23 cellular contexts compared by ENCODE assay signal in the genomic region with DNA sequence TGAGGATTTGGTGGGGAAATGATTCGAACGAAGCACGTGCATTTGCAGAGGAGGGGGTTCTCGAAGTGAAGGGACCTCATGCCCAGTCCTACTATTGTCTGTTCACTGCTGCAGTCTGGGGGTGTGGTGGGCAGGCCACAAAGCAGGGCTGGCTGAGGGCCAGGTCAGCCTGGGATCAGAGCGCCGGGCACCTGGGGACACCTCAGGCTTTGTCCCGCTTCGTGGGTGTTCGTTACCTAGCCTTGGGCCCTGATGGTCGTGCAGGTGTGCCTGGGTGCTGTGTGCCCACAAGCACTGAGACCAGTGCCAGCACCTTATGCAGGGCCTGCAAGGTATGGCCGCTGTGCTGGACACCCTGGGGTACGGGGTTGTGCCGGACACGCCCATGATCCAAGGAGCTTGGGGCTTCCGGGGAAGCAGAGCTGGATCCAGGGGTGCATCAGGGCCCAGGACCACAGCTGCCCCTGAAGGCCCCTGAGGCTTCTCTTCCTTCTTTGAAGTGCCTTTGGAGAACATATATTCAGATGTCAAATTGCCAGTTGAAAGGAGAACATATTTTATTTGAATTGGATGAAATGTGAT.
"Had no signal": no experiment of that assay in that cellular context is flagged by ENCODE, and none has a peak within 500 bp of the region (broad histone marks: within the 10 kb centered on the region; RNA-seq: fewer than 3 reads in every experiment).

No MANE protein-coding gene starts in this region.

- H3K4me1 ChIP-seq: adrenal gland, colonic mucosa, uterus had no signal

- H3K36me3 Mint-ChIP-seq: activated naive CD4-positive, alpha-beta T cell treated with anti-CD3 and anti-CD28 coated beads, Interleukin-2, amount 50 U/mL, for 72 hours; memory B cell; T-cell had no signal

- H3K36me3 ChIP-seq: adrenal gland, colonic mucosa, uterus had no signal

- H3K4me3 Mint-ChIP-seq: activated CD4-positive, alpha-beta T cell treated with anti-CD3 and anti-CD28 coated beads for 36 hours; activated T-cell treated with anti-CD3 and anti-CD28 coated beads, Interleukin-2, amount 50 U/mL, for 24 hours; activated T-helper 17 cell treated with anti-CD3 and anti-CD28 coated beads, Interleukin-2, amount 50 U/mL, for 72 hours; central memory CD8-positive, alpha-beta T cell; memory B cell; nephron progenitor cell; stimulated activated naive CD8-positive, alpha-beta T cell treated with anti-CD3 and anti-CD28 coated beads, Interleukin-15, amount 100 ng/mL, for 72 hours; T-cell; T-helper 2 cell treated with Interferon-gamma antibody and Interleukin-4, amounts not matched to agents 5 μg/mL and 100 μg/mL, for 36 hours had no signal

- H3K4me1 Mint-ChIP-seq: central memory CD8-positive, alpha-beta T cell; memory B cell had no signal

- DNase-seq: activated CD4-positive, alpha-beta T cell treated with anti-CD3 and anti-CD28 coated beads for 36 hours; activated CD4-positive, alpha-beta T cell treated with anti-CD3 and anti-CD28 coated beads, Interleukin-2, amount 50 U/mL, for 4 hours; activated CD8-positive, alpha-beta memory T cell treated with anti-CD3 and anti-CD28 coated beads for 24 hours; activated CD8-positive, alpha-beta memory T cell treated with anti-CD3 and anti-CD28 coated beads, Interleukin-2, amount 50 U/mL, for 4 hours; activated T-cell treated with anti-CD3 and anti-CD28 coated beads, Interleukin-2, amount 50 U/mL, for 24 hours; adrenal gland; colonic mucosa; dorsolateral prefrontal cortex; esophagus squamous epithelium; left colon; nephron progenitor cell; occipital lobe; stimulated activated CD4-positive, alpha-beta T cell treated with anti-CD3 and anti-CD28 coated beads, Interleukin-12 subunit alpha, Interleukin-12 subunit beta, amount 100 ng/mL, for 4 hours; stimulated activated naive CD8-positive, alpha-beta T cell treated with anti-CD3 and anti-CD28 coated beads, Interleukin-15, amount 100 ng/mL, for 72 hours; T-cell; uterus had no signal

- H3K9me3 Mint-ChIP-seq: activated naive CD4-positive, alpha-beta T cell treated with anti-CD3 and anti-CD28 coated beads, Interleukin-2, amount 50 U/mL, for 72 hours; activated T-cell treated with anti-CD3 and anti-CD28 coated beads, Interleukin-2, amount 50 U/mL, for 24 hours; activated T-helper 17 cell treated with anti-CD3 and anti-CD28 coated beads, Interleukin-2, amount 50 U/mL, for 72 hours; central memory CD8-positive, alpha-beta T cell; memory B cell; nephron progenitor cell; stimulated activated naive CD8-positive, alpha-beta T cell treated with anti-CD3 and anti-CD28 coated beads, Interleukin-15, amount 100 ng/mL, for 72 hours; T-cell; T-helper 2 cell treated with Interferon-gamma antibody and Interleukin-4, amounts not matched to agents 5 μg/mL and 100 μg/mL, for 36 hours had no signal

- H3K4me3 ChIP-seq: adrenal gland, ascending aorta, colonic mucosa, dorsolateral prefrontal cortex, esophagus squamous epithelium, mucosa of descending colon, uterus had no signal

- H3K27me3 ChIP-seq: adrenal gland, ascending aorta, colonic mucosa, uterus had no signal

- H3K27ac Mint-ChIP-seq: activated CD4-positive, alpha-beta T cell treated with anti-CD3 and anti-CD28 coated beads for 36 hours; activated naive CD4-positive, alpha-beta T cell treated with anti-CD3 and anti-CD28 coated beads, Interleukin-2, amount 50 U/mL, for 72 hours; activated T-cell treated with anti-CD3 and anti-CD28 coated beads, Interleukin-2, amount 50 U/mL, for 24 hours; activated T-helper 17 cell treated with anti-CD3 and anti-CD28 coated beads, Interleukin-2, amount 50 U/mL, for 72 hours; memory B cell; nephron progenitor cell; T-cell; T-helper 2 cell treated with Interferon-gamma antibody and Interleukin-4, amounts not matched to agents 5 μg/mL and 100 μg/mL, for 36 hours had no signal

- H3K27ac ChIP-seq: adrenal gland, ascending aorta, colonic mucosa, dorsolateral prefrontal cortex, esophagus squamous epithelium had no signal

- H3K9me3 ChIP-seq: adrenal gland, ascending aorta, colonic mucosa, esophagus squamous epithelium, mucosa of descending colon, uterus had no signal
